Comparison of ENCODE assay signal across 10 cellular contexts in the genomic region with DNA sequence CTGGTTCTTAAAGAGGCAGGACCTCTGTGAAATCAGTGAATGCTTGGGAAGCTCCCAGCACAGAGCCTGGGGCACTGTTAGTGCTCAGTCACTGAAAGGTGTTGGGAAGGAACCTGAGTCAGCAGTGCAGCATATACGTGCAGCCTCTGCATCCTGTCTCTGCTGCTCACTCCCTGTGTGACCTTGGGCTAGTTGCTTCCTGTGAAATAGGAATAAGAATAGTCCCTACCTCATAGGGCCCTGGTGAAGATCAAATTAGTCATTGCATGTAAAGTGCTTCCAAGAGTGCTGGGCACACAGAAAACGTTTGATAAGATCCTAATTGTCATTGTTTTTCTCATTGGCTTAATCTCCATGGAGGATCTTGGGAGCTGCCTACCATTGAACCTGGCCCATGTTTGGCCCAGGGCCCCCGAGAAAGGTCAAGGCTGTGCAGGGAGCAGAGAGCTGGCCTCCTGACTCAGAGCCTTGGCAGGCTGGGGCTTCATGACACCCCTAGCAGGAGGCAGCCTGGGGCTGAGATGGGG.
DNase-seq lines count a peak whose midpoint lies in the region; ATAC-seq, FAIRE-seq and TF ChIP-seq lines count a peak whose summit lies in the region.
"Had no signal": no experiment of that assay in that cellular context is flagged by ENCODE, and none has a peak within 500 bp of the region (broad histone marks: within the 10 kb centered on the region; RNA-seq: fewer than 3 reads in every experiment).

No MANE protein-coding gene starts in this region.

- FAIRE-seq in keratinocyte (lab: Jason Lieb, UNC) (peak; percentile 100), urothelium cell line (lab: Jason Lieb, UNC) (no peak)
- FAIRE-seq: kidney had no signal

- H3K4me1 ChIP-seq in breast epithelium: no peaks in the 10 kb centered on the region
- peaks cover 32% of the 10 kb centered on the region for H3K4me1 ChIP-seq in keratinocyte (ENCODE audit: control insufficient read depth, extremely low read depth, insufficient read depth, low read length)

- H3K27me3 Mint-ChIP-seq in MCF 10A (ENCODE audit: insufficient read depth, unreplicated experiment) (no peaks in the 10 kb centered on the region), progenitor cell of endocrine pancreas (peaks cover 24% of the 10 kb centered on the region)

- no peaks in the 10 kb centered on the region for H3K79me2 ChIP-seq in keratinocyte (ENCODE audit: control insufficient read depth, insufficient read depth, low read length)

- TF ChIP-seq POLR2A in breast epithelium (IDR thresholded peaks at IDR 0.05): no peak

- H3K4me3 ChIP-seq in breast epithelium (no peak overlapping the region), choroid plexus epithelial cell (ENCODE audit: low read depth, low read length) (no peak overlapping the region), keratinocyte (ENCODE audit: control insufficient read depth in 2 of 3, extremely low read depth in 1 of 3, insufficient read depth in 2 of 3, low read depth in 1 of 3, low read length in 3 of 3) (no peak overlapping the region)

- CTCF ChIA-PET in MCF 10A (lab: Yijun Ruan, JAX): interaction anchor here (0.5 to 3.7 kb wide), 7 partner anchors 12 to 321 kb away, joined by 3 to 38 read pairs (median 4); no protein-coding TSS in a partner anchor

- H3K9ac ChIP-seq in keratinocyte (ENCODE audit: control insufficient read depth, extremely low read depth, insufficient read depth, low read length): peak overlapping the region; percentile 14

- H3K27me3 ChIP-seq in breast epithelium (no peaks in the 10 kb centered on the region), keratinocyte (ENCODE audit: control insufficient read depth, extremely low read depth, insufficient read depth, low read length) (no peaks in the 10 kb centered on the region)

- H3K27ac ChIP-seq in breast epithelium: peak overlapping the region in 1 of 2 donors; percentile 12
- peak overlapping the region; percentile 61 for H3K27ac ChIP-seq in keratinocyte (ENCODE audit: control insufficient read depth, insufficient read depth, low read length)

- no peaks in the 10 kb centered on the region for H4K20me1 ChIP-seq in keratinocyte (ENCODE audit: control insufficient read depth, extremely low read depth, insufficient read depth, low read length)

- H3K4me2 ChIP-seq in keratinocyte (ENCODE audit: control insufficient read depth, extremely low read depth, insufficient read depth, low read depth, low read length): peak overlapping the region; percentile 34

- H3K27ac Mint-ChIP-seq in MCF 10A (ENCODE audit: low read depth, unreplicated experiment) (peak overlapping the region; percentile 80), progenitor cell of endocrine pancreas (no peak overlapping the region)
- H3K27ac Mint-ChIP-seq: stimulated activated memory B cell treated with anti-CD40 and anti-IgM and Interleukin-4, amounts not matched to agents 10 μg/mL and 1 μg/mL and 100 μg/mL, for 72 hours had no signal

- no peaks in the 10 kb centered on the region for H3K9me1 ChIP-seq in keratinocyte (ENCODE audit: control insufficient read depth, extremely low read depth, insufficient read depth, low read length)

- no peaks in the 10 kb centered on the region for H3K9me3 Mint-ChIP-seq in MCF 10A (ENCODE audit: unreplicated experiment)
- no peaks in the 10 kb centered on the region for H3K9me3 Mint-ChIP-seq in progenitor cell of endocrine pancreas (ENCODE audit: low read depth)
- H3K9me3 Mint-ChIP-seq: stimulated activated memory B cell treated with anti-CD40 and anti-IgM and Interleukin-4, amounts not matched to agents 10 μg/mL and 1 μg/mL and 100 μg/mL, for 72 hours had no signal

- peak overlapping the region; percentile 57 for H2AFZ ChIP-seq in keratinocyte (ENCODE audit: control insufficient read depth, low read length)

- POLR2A ChIA-PET in MCF 10A (lab: Yijun Ruan, JAX): interaction anchor here (0.6 to 1.3 kb wide), 5 partner anchors 16 to 273 kb away, joined by 3 to 5 read pairs (median 3); no protein-coding TSS in a partner anchor

- H3K4me3 Mint-ChIP-seq in MCF 10A (ENCODE audit: unreplicated experiment) (no peak overlapping the region), progenitor cell of endocrine pancreas (ENCODE audit: low read depth) (no peak overlapping the region)
- H3K4me3 Mint-ChIP-seq: stimulated activated memory B cell treated with anti-CD40 and anti-IgM and Interleukin-4, amounts not matched to agents 10 μg/mL and 1 μg/mL and 100 μg/mL, for 72 hours had no signal

- TF ChIP-seq CTCF in MCF 10A (IDR thresholded peaks at IDR 0.05; ENCODE audit: unreplicated experiment) (no peak), breast epithelium (IDR thresholded peaks at IDR 0.05) (no peak), choroid plexus epithelial cell (conservative IDR thresholded peaks at IDR 0.05; ENCODE audit: low read depth, low read length) (no peak), keratinocyte (optimal IDR thresholded peaks at IDR 0.05 in 1 of 3, IDR thresholded peaks at IDR 0.05 in 1 of 3, conservative IDR thresholded peaks at IDR 0.05 in 1 of 3; ENCODE audit: extremely low read depth in 1 of 3, insufficient read depth in 2 of 3, low read length in 3 of 3) (no peak), progenitor cell of endocrine pancreas (IDR thresholded peaks at IDR 0.05; ENCODE audit: unreplicated experiment) (no peak)

- ATAC-seq in HG03025 (IDR thresholded peaks at IDR 0.05; ENCODE audit: low FRiP score, unreplicated experiment): no peak
- ATAC-seq: stimulated activated memory B cell treated with anti-CD40 and anti-IgM and Interleukin-4, amounts not matched to agents 10 μg/mL and 1 μg/mL and 100 μg/mL, for 72 hours had no signal

- H3K4me1 Mint-ChIP-seq in MCF 10A (ENCODE audit: insufficient read depth, unreplicated experiment) (peaks cover 12% of the 10 kb centered on the region), progenitor cell of endocrine pancreas (ENCODE audit: low read depth) (peaks cover 6% of the 10 kb centered on the region)
- H3K4me1 Mint-ChIP-seq: stimulated activated memory B cell treated with anti-CD40 and anti-IgM and Interleukin-4, amounts not matched to agents 10 μg/mL and 1 μg/mL and 100 μg/mL, for 72 hours had no signal

- intact Hi-C loops in MCF 10A (cut with micrococcal nuclease) (no loop called here), breast epithelium (cut with DNase I; ENCODE audit: low total_unique reads) (no loop called here)

- H3K9me3 ChIP-seq in breast epithelium (no peaks in the 10 kb centered on the region), keratinocyte (ENCODE audit: control insufficient read depth, low read depth, low read length) (no peaks in the 10 kb centered on the region)

- H3K36me3 ChIP-seq in breast epithelium: no peaks in the 10 kb centered on the region
- H3K36me3 ChIP-seq in keratinocyte (ENCODE audit: control insufficient read depth in 2 of 2, extremely low read depth in 1 of 2, insufficient read depth in 2 of 2, low read length in 2 of 2): no peaks in the 10 kb centered on the region

- dilution Hi-C loops in keratinocyte (cut with MboI; ENCODE audit: extremely low pct_ligation_motif_present, low sequenced_read_pairs): no loop called here

- BruUV-seq in MCF 10A (replicated peaks; lab: Mats Ljungman, UMichigan): no TSS peak

- H3K36me3 Mint-ChIP-seq in MCF 10A (ENCODE audit: insufficient read depth, unreplicated experiment) (no peaks in the 10 kb centered on the region), progenitor cell of endocrine pancreas (ENCODE audit: insufficient read depth) (no peaks in the 10 kb centered on the region)
- H3K36me3 Mint-ChIP-seq: stimulated activated memory B cell treated with anti-CD40 and anti-IgM and Interleukin-4, amounts not matched to agents 10 μg/mL and 1 μg/mL and 100 μg/mL, for 72 hours had no signal

- peak; percentile 90 for DNase-seq in MCF 10A (ENCODE audit: unreplicated experiment)
- no peak for DNase-seq in breast epithelium (ENCODE audit: low spot score in 2 of 2)
- DNase-seq in choroid plexus epithelial cell (ENCODE audit: low read depth): peak; percentile 68
- DNase-seq in keratinocyte (ENCODE audit: low read depth, low spot score): peak; percentile 96
- peak; percentile 62 for DNase-seq in urothelium cell line (ENCODE audit: low spot score)
- no peak for DNase-seq in NCI-H774 (lab: John Stamatoyannopoulos, UW)
- DNase-seq in progenitor cell of endocrine pancreas (ENCODE audit: low spot score, unreplicated experiment): no peak
- DNase-seq: kidney had no signal

Comparison
In these comparisons a context has a peak if more than half of its experiments do, and no peak if none do; other contexts are left out.
1. DNase-seq: peak in MCF 10A (single experiment), choroid plexus epithelial cell (single experiment), keratinocyte (single experiment) and urothelium cell line (single experiment); none in breast epithelium (0 of 2), NCI-H774 (single experiment) and progenitor cell of endocrine pancreas (single experiment).